11 cellular contexts compared by ENCODE assay signal in genomic region chr5:173029499-173029921, GRCh38. TPM values are rescaled to one million over a fixed set of nuclear protein-coding genes. Genes with fewer than 3 reads are reported as not detected.
DNase-seq lines count a peak whose midpoint lies in the region; ATAC-seq and TF ChIP-seq lines count a peak whose summit lies in the region.
"Had no signal": no experiment of that assay in that cellular context is flagged by ENCODE, and none has a peak within 500 bp of the region (broad histone marks: within the 10 kb centered on the region; RNA-seq: fewer than 3 reads in every experiment).

No MANE protein-coding gene starts in this region.

- H3K9ac ChIP-seq in OCI-LY1 (ENCODE audit: low read length): no peak overlapping the region
- H3K9ac ChIP-seq in parathyroid adenoma: no peak overlapping the region

- H3K27me3 Mint-ChIP-seq in CD8-positive, alpha-beta T cell (ENCODE audit: low read depth): no peaks in the 10 kb centered on the region

- H3F3A ChIP-seq in OCI-LY1 (ENCODE audit: insufficient read depth, low read length): no peaks in the 10 kb centered on the region

- ATAC-seq in CD8-positive, alpha-beta T cell: peak; percentile 56
- ATAC-seq in GM21423 (IDR thresholded peaks at IDR 0.05; ENCODE audit: unreplicated experiment) (no peak), GM18502 (IDR thresholded peaks at IDR 0.05; ENCODE audit: poor library complexity, unreplicated experiment) (no peak)
- ATAC-seq: stimulated activated effector memory CD8-positive, alpha-beta T cell treated with anti-CD3 and anti-CD28 coated beads, Interleukin-12 subunit alpha, Interleukin-12 subunit beta, amount 100 ng/mL, for 72 hours had no signal

- H3K27ac Mint-ChIP-seq in CD8-positive, alpha-beta T cell: no peak overlapping the region
- H3K27ac Mint-ChIP-seq: stimulated activated effector memory CD8-positive, alpha-beta T cell treated with anti-CD3 and anti-CD28 coated beads, Interleukin-12 subunit alpha, Interleukin-12 subunit beta, amount 100 ng/mL, for 72 hours had no signal

- no peaks in the 10 kb centered on the region for H4K20me1 ChIP-seq in OCI-LY1 (ENCODE audit: insufficient read depth, low read length)

- intact Hi-C loops in CD8-positive, alpha-beta T cell (cut with DNase I, micrococcal nuclease): loop anchor here in 1 of 2 experiments (5.0 kb wide), 1 partner anchor 42 kb away; no protein-coding TSS in a partner anchor
- intact Hi-C loops in esophagus squamous epithelium (cut with DNase I): no loop called here

- H3K4me2 ChIP-seq in OCI-LY1 (ENCODE audit: low read length): no peak overlapping the region
- H3K4me2 ChIP-seq in parathyroid adenoma (ENCODE audit: low read length): peak overlapping the region; percentile 0

- POLR2A ChIA-PET in CD8-positive, alpha-beta T cell (lab: Charles Lee): interaction anchor here (1.1 kb wide), 1 partner anchor 46 kb away, joined by 3 read pairs; the partner anchor contains the start of gene ATP6V0E1

- H3K9me3 Mint-ChIP-seq in CD8-positive, alpha-beta T cell: no peaks in the 10 kb centered on the region
- H3K9me3 Mint-ChIP-seq: stimulated activated effector memory CD8-positive, alpha-beta T cell treated with anti-CD3 and anti-CD28 coated beads, Interleukin-12 subunit alpha, Interleukin-12 subunit beta, amount 100 ng/mL, for 72 hours had no signal

- no peaks in the 10 kb centered on the region for H3K9me3 ChIP-seq in CD8-positive, alpha-beta T cell (ENCODE audit: low read length)
- H3K9me3 ChIP-seq in OCI-LY1 (ENCODE audit: low read length): no peaks in the 10 kb centered on the region
- H3K9me3 ChIP-seq in esophagus squamous epithelium: no peaks in the 10 kb centered on the region
- no peaks in the 10 kb centered on the region for H3K9me3 ChIP-seq in parathyroid adenoma (ENCODE audit: control insufficient read depth, low read length)

- H3K27ac ChIP-seq in CD8-positive, alpha-beta T cell (ENCODE audit: low read depth, low read length): no peak overlapping the region
- peak overlapping the region; percentile 22 for H3K27ac ChIP-seq in OCI-LY1 (ENCODE audit: low read depth, low read length, poor library complexity, severe bottlenecking)
- peak overlapping the region in 3 of 4 donors; percentile 34 to 73 (median 48) for H3K27ac ChIP-seq in esophagus squamous epithelium
- H3K27ac ChIP-seq in parathyroid adenoma: peak overlapping the region; percentile 36

- peaks cover 33% of the 10 kb centered on the region for H3K4me1 ChIP-seq in CD8-positive, alpha-beta T cell (ENCODE audit: insufficient read depth, low read length)
- H3K4me1 ChIP-seq in OCI-LY1 (ENCODE audit: insufficient read depth, low read length, severe bottlenecking) (peaks cover 20% of the 10 kb centered on the region), esophagus squamous epithelium (peaks cover 6 to 21% (median 7%) of the 10 kb centered on the region in 3 donors), parathyroid adenoma (peaks cover 23% of the 10 kb centered on the region)

- 43 to 61% methylated on average over 5 of the region's 5 CpGs for WGBS in esophagus squamous epithelium, 2 donors

- peaks cover 22% of the 10 kb centered on the region for H3K4me1 Mint-ChIP-seq in CD8-positive, alpha-beta T cell (ENCODE audit: low read depth)

- H3K4me3 Mint-ChIP-seq in CD8-positive, alpha-beta T cell: no peak overlapping the region
- H3K4me3 Mint-ChIP-seq: stimulated activated effector memory CD8-positive, alpha-beta T cell treated with anti-CD3 and anti-CD28 coated beads, Interleukin-12 subunit alpha, Interleukin-12 subunit beta, amount 100 ng/mL, for 72 hours had no signal

- peaks cover 11% of the 10 kb centered on the region for H3K79me2 ChIP-seq in OCI-LY1 (ENCODE audit: insufficient read depth, low read length)
- peaks cover 39% of the 10 kb centered on the region for H3K79me2 ChIP-seq in parathyroid adenoma

- TF ChIP-seq POLR2A in esophagus squamous epithelium (IDR thresholded peaks at IDR 0.05): no peak

- CTCF ChIA-PET in CD8-positive, alpha-beta T cell (lab: Charles Lee): interaction anchor here (0.7 to 1.2 kb wide), 2 partner anchors 31 to 35 kb away, joined by 3 read pairs; no protein-coding TSS in a partner anchor

- no peak overlapping the region for H3K4me3 ChIP-seq in CD8-positive, alpha-beta T cell (ENCODE audit: low read depth, low read length)
- H3K4me3 ChIP-seq in OCI-LY1 (ENCODE audit: low read depth, low read length, poor library complexity, severe bottlenecking): no peak overlapping the region
- no peak overlapping the region for H3K4me3 ChIP-seq in esophagus squamous epithelium
- no peak overlapping the region for H3K4me3 ChIP-seq in parathyroid adenoma (ENCODE audit: low read depth, low read length)

- H3K36me3 ChIP-seq in CD8-positive, alpha-beta T cell (ENCODE audit: insufficient read depth, low read length): no peaks in the 10 kb centered on the region
- H3K36me3 ChIP-seq in OCI-LY1 (ENCODE audit: insufficient read depth, low read length) (peaks cover 17% of the 10 kb centered on the region; the same call in 1 of the 2 replicates), esophagus squamous epithelium (peaks cover 0 to 23% (median 0%) of the 10 kb centered on the region in 3 donors), parathyroid adenoma (ENCODE audit: control insufficient read depth, insufficient read depth, low read length) (no peaks in the 10 kb centered on the region)

- H3K9me2 ChIP-seq in OCI-LY1 (ENCODE audit: low read depth, low read length): no peaks in the 10 kb centered on the region

- DNase-seq in CD8-positive, alpha-beta T cell: no peak
- DNase-seq in esophagus squamous epithelium (lab: John Stamatoyannopoulos, UW): no peak
- DNase-seq in DMS 273 treated with DMSO at 0.1 percent for 48 hours (lab: John Stamatoyannopoulos, UW): no peak
- no peak for DNase-seq in activated effector memory CD4-positive, alpha-beta T cell treated with anti-CD3 and anti-CD28 coated beads, Interleukin-2, amount 50 U/mL, for 16 hours
- DNase-seq: NCI-H748 treated with DMSO at 0.1 percent for 48 hours; stimulated activated CD4-positive, alpha-beta T cell treated with anti-CD3 and anti-CD28 coated beads, Interleukin-12 subunit alpha, Interleukin-12 subunit beta, amount 100 ng/mL, for 4 hours had no signal

- peaks cover 14% of the 10 kb centered on the region for H3K36me3 Mint-ChIP-seq in CD8-positive, alpha-beta T cell

- H2AFZ ChIP-seq in OCI-LY1 (ENCODE audit: low read length): no peak overlapping the region
- no peak overlapping the region for H2AFZ ChIP-seq in parathyroid adenoma

- no peak for TF ChIP-seq CTCF in CD8-positive, alpha-beta T cell (IDR thresholded peaks at IDR 0.05)
- no peak for TF ChIP-seq CTCF in OCI-LY1 (IDR thresholded peaks at IDR 0.05; ENCODE audit: low read length)
- TF ChIP-seq CTCF in esophagus squamous epithelium (IDR thresholded peaks at IDR 0.05): no peak
- no peak for TF ChIP-seq CTCF in parathyroid adenoma (IDR thresholded peaks at IDR 0.05)

- H3K27me3 ChIP-seq in CD8-positive, alpha-beta T cell (ENCODE audit: insufficient read depth, low read length): no peaks in the 10 kb centered on the region
- H3K27me3 ChIP-seq in OCI-LY1 (ENCODE audit: insufficient read depth, low read length): no peaks in the 10 kb centered on the region
- no peaks in the 10 kb centered on the region for H3K27me3 ChIP-seq in esophagus squamous epithelium
- H3K27me3 ChIP-seq in parathyroid adenoma (ENCODE audit: control insufficient read depth, insufficient read depth, low read length): no peaks in the 10 kb centered on the region

RNA-seq across cellular contexts. Expression of gene CREBRF, which starts 26.6 kb away (rescaled TPM):
- 10 to 100 TPM; 91.1 to 92.9 TPM for total RNA-seq in CD8-positive, alpha-beta T cell
- total RNA-seq in esophagus squamous epithelium: 10 to 100 TPM in 1 of 4 donors, 1 to 10 TPM in 3; 2.7 to 28.4 (median 7.9) TPM

RNA-seq across cellular contexts. Expression of gene ATP6V0E1, which starts 45.9 kb away (rescaled TPM):
- total RNA-seq in CD8-positive, alpha-beta T cell: 10 to 100 TPM; 34.4 to 38.8 TPM
- 100 to 1,000 TPM in 2 of 4 donors, 10 to 100 TPM in 2; 57.8 to 132 (median 97.2) TPM for total RNA-seq in esophagus squamous epithelium
